In the genomic region with DNA sequence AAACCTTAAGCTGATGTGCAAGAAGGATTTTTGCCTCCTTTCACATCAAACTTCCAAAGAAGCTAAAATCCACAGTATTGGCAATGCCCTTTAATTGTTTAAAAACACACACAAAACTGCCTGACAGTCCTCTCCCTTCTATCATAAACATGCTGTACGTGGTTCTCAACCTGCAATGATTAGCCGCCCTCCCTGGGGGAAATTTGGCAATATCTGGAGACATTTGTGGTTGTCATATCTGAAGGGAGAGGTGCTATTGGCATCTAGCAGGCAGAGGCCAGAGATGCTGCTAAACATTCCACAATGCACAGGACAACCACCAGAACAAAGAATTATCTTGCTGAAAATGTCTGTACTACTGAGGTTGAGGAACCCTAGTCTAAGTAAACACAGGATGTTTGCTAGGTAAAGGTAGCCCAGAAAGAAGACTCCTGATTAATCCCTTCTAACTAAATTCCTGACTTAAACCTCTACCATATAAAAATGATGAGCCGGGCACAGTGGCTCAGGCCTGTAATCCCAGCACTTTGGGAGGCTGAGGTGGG, we compare ENCODE assay signal across 10 cellular contexts. TPM values are rescaled to one million over a fixed set of nuclear protein-coding genes. Genes with fewer than 3 reads are reported as not detected.
DNase-seq lines count a peak whose midpoint lies in the region; ATAC-seq, FAIRE-seq and TF ChIP-seq lines count a peak whose summit lies in the region.
"Had no signal": no experiment of that assay in that cellular context is flagged by ENCODE, and none has a peak within 500 bp of the region (broad histone marks: within the 10 kb centered on the region; RNA-seq: fewer than 3 reads in every experiment).

No MANE protein-coding gene starts in this region.

- intact Hi-C loops in kidney (cut with DNase I): no loop called here

- DNase-seq in T-helper 2 cell treated with Interferon-gamma antibody and Interleukin-4, amounts not matched to agents 5 μg/mL and 100 μg/mL, for 36 hours (ENCODE audit: low spot score): no peak
- no peak for DNase-seq in T-helper 2 cell
- no peak for DNase-seq in kidney
- DNase-seq in putamen (ENCODE audit: low spot score): no peak
- DNase-seq in SKM-1 (lab: John Stamatoyannopoulos, UW; ENCODE audit: unreplicated experiment): no peak
- no peak for DNase-seq in NCI-H1105 (lab: John Stamatoyannopoulos, UW)
- DNase-seq: NCI-H2029 had no signal

- H3K9me3 ChIP-seq in kidney (ENCODE audit: control insufficient read depth in 1 of 2, low read length in 2 of 2) (no peaks in the 10 kb centered on the region), stomach smooth muscle (ENCODE audit: control insufficient read depth in 2 of 2, low read length in 2 of 2) (no peaks in the 10 kb centered on the region)

- ATAC-seq in activated T-helper 17 cell treated with anti-CD3 and anti-CD28 coated beads, Interleukin-2, amount 50 U/mL, for 72 hours (replicated peaks): no peak

- H3K36me3 ChIP-seq in kidney (ENCODE audit: control insufficient read depth in 1 of 2, insufficient read depth in 2 of 2, low read length in 2 of 2): no peaks in the 10 kb centered on the region
- no peaks in the 10 kb centered on the region for H3K36me3 ChIP-seq in stomach smooth muscle (ENCODE audit: control insufficient read depth in 2 of 2, insufficient read depth in 2 of 2, low read length in 2 of 2)

- H3K4me3 ChIP-seq in kidney (ENCODE audit: low read length in 2 of 2) (peak overlapping the region; percentile 71 to 72), stomach smooth muscle (ENCODE audit: low read length in 2 of 2) (peak overlapping the region; percentile 78)

- no peak for FAIRE-seq in kidney (lab: Jason Lieb, UNC)

- H3K4me1 ChIP-seq in kidney (ENCODE audit: control insufficient read depth in 1 of 2, insufficient read depth in 1 of 2, low read depth in 1 of 2, low read length in 2 of 2) (peaks cover 2 to 4% of the 10 kb centered on the region in 2 donors), stomach smooth muscle (ENCODE audit: control insufficient read depth, insufficient read depth, low read length) (peaks cover 4% of the 10 kb centered on the region)

- H3K9ac ChIP-seq in kidney (ENCODE audit: low read length in 2 of 2): no peak overlapping the region
- H3K9ac ChIP-seq in stomach smooth muscle (ENCODE audit: low read length in 2 of 2): no peak overlapping the region

- H3K27ac ChIP-seq in kidney (ENCODE audit: low read depth in 2 of 2, low read length in 2 of 2) (no peak overlapping the region), stomach smooth muscle (ENCODE audit: low read length) (no peak overlapping the region)

- H3K27me3 ChIP-seq in stomach smooth muscle (ENCODE audit: control insufficient read depth in 1 of 2, insufficient read depth in 2 of 2, low read length in 2 of 2): no peaks in the 10 kb centered on the region

- H3K4me3 Mint-ChIP-seq in T-helper 2 cell treated with Interferon-gamma antibody and Interleukin-4, amounts not matched to agents 5 μg/mL and 100 μg/mL, for 36 hours: peak overlapping the region; percentile 81
- H3K4me3 Mint-ChIP-seq in activated T-helper 17 cell treated with anti-CD3 and anti-CD28 coated beads, Interleukin-2, amount 50 U/mL, for 72 hours: peak overlapping the region; percentile 83

- TF ChIP-seq CTCF in kidney (IDR thresholded peaks at IDR 0.05; ENCODE audit: borderline replicate concordance, extremely low read depth, insufficient read depth): no peak

- H3K4me1 Mint-ChIP-seq in T-helper 2 cell treated with Interferon-gamma antibody and Interleukin-4, amounts not matched to agents 5 μg/mL and 100 μg/mL, for 36 hours (ENCODE audit: low read depth): peaks cover 10% of the 10 kb centered on the region
- no peaks in the 10 kb centered on the region for H3K4me1 Mint-ChIP-seq in activated T-helper 17 cell treated with anti-CD3 and anti-CD28 coated beads, Interleukin-2, amount 50 U/mL, for 72 hours

- H3K27ac Mint-ChIP-seq in T-helper 2 cell treated with Interferon-gamma antibody and Interleukin-4, amounts not matched to agents 5 μg/mL and 100 μg/mL, for 36 hours: no peak overlapping the region
- H3K27ac Mint-ChIP-seq in activated T-helper 17 cell treated with anti-CD3 and anti-CD28 coated beads, Interleukin-2, amount 50 U/mL, for 72 hours: no peak overlapping the region

- peaks cover 35% of the 10 kb centered on the region for H3K27me3 Mint-ChIP-seq in T-helper 2 cell treated with Interferon-gamma antibody and Interleukin-4, amounts not matched to agents 5 μg/mL and 100 μg/mL, for 36 hours (ENCODE audit: low read depth)
- H3K27me3 Mint-ChIP-seq in activated T-helper 17 cell treated with anti-CD3 and anti-CD28 coated beads, Interleukin-2, amount 50 U/mL, for 72 hours: no peaks in the 10 kb centered on the region

- H3K9me3 Mint-ChIP-seq in T-helper 2 cell treated with Interferon-gamma antibody and Interleukin-4, amounts not matched to agents 5 μg/mL and 100 μg/mL, for 36 hours: peaks cover 4% of the 10 kb centered on the region
- H3K9me3 Mint-ChIP-seq in activated T-helper 17 cell treated with anti-CD3 and anti-CD28 coated beads, Interleukin-2, amount 50 U/mL, for 72 hours: no peaks in the 10 kb centered on the region

- H3K36me3 Mint-ChIP-seq in T-helper 2 cell treated with Interferon-gamma antibody and Interleukin-4, amounts not matched to agents 5 μg/mL and 100 μg/mL, for 36 hours (ENCODE audit: low read depth): no peaks in the 10 kb centered on the region
- no peaks in the 10 kb centered on the region for H3K36me3 Mint-ChIP-seq in activated T-helper 17 cell treated with anti-CD3 and anti-CD28 coated beads, Interleukin-2, amount 50 U/mL, for 72 hours (ENCODE audit: low read depth)

RNA-seq across cellular contexts. Expression of a gene that starts 1.2 kb away (rescaled TPM):
- not detected for total RNA-seq in activated T-helper 17 cell treated with anti-CD3 and anti-CD28 coated beads, Interleukin-2, amount 50 U/mL, for 72 hours
- not detected for total RNA-seq in kidney
- polyA plus RNA-seq in kidney (ENCODE audit: insufficient read depth, low read depth, low replicate concordance): 1.4 TPM
- total RNA-seq: A172 had no signal

RNA-seq across cellular contexts. Expression of a gene that starts 21.8 kb away (rescaled TPM):
- total RNA-seq in activated T-helper 17 cell treated with anti-CD3 and anti-CD28 coated beads, Interleukin-2, amount 50 U/mL, for 72 hours: 1 to 10 TPM; 1.4 to 1.8 TPM
- 3.1 TPM for total RNA-seq in kidney
- polyA plus RNA-seq in kidney (ENCODE audit: insufficient read depth, low read depth, low replicate concordance): 10.6 TPM
- total RNA-seq: A172 had no signal

RNA-seq across cellular contexts. Expression of a gene that starts 31.3 kb away (rescaled TPM):
- total RNA-seq in activated T-helper 17 cell treated with anti-CD3 and anti-CD28 coated beads, Interleukin-2, amount 50 U/mL, for 72 hours: 1 to 10 TPM; 3.9 to 7.6 TPM
- 32.3 TPM for total RNA-seq in kidney
- polyA plus RNA-seq in kidney (ENCODE audit: insufficient read depth, low read depth, low replicate concordance): 9.3 TPM

RNA-seq across cellular contexts. Expression of a gene that starts 44.5 kb away (rescaled TPM):
- total RNA-seq in activated T-helper 17 cell treated with anti-CD3 and anti-CD28 coated beads, Interleukin-2, amount 50 U/mL, for 72 hours: 10 to 100 TPM in 1 of 2 donors, 1 to 10 TPM in 1; 8.4 to 16.3 TPM
- 29.4 TPM for total RNA-seq in kidney
- 128 TPM for polyA plus RNA-seq in kidney (ENCODE audit: insufficient read depth, low read depth, low replicate concordance)

RNA-seq across cellular contexts. Expression of a gene that starts 54.7 kb away (rescaled TPM):
- total RNA-seq in activated T-helper 17 cell treated with anti-CD3 and anti-CD28 coated beads, Interleukin-2, amount 50 U/mL, for 72 hours: not detected
- 0.85 TPM for total RNA-seq in kidney
- polyA plus RNA-seq in kidney (ENCODE audit: insufficient read depth, low read depth, low replicate concordance): 0.86 TPM
- total RNA-seq: A172 had no signal
